ENCODE assay signal across 18 cellular contexts in the genomic region with DNA sequence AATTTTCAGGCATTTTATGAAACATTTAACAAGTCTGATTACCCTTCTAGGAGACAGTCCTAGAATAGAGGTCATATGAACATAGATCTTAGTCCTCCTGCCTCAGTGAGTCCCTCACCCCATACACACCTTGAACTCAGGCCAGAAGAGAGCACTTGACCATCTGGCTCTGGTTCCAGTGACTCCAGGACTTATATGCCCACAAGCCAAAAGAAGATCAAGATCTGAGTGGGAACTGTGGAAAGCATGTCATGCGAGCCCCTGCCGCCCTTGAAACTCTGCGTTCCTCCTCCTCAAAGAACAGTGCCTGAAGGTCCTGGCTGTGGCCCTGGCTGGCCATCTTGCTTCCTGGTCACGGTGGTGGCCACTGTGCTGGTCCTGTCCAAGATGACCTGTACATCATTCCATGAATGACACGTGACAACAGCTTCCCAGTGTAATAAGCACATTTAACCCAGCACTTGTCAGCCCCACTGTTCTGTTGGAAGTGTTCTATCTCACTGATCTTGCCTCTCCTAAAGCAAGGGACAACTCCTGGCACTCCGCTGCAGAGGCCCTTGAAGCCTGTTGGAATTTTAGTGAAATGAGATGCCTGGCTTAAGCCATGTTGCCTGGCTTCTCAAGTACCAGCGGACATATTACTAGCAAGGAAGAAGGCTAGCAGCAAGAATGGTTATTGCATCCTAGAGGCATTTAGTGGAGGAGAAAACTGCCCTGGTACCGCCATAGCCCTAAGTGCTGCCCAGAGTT.
"Had no signal": no experiment of that assay in that cellular context is flagged by ENCODE, and none has a peak within 500 bp of the region (broad histone marks: within the 10 kb centered on the region; RNA-seq: fewer than 3 reads in every experiment).

No MANE protein-coding gene starts in this region.

- H3K27ac ChIP-seq: cardiac muscle cell, gastroesophageal sphincter, spleen, tibial nerve had no signal

- ATAC-seq: activated CD4-positive, CD25-positive, alpha-beta regulatory T cell treated with anti-CD3 and anti-CD28 coated beads, Interleukin-2, amount 50 U/mL, for 24 hours; gastroesophageal sphincter; left colon; natural killer cell; sciatic nerve; SK-N-SH treated with all-trans-retinoic acid at 6 μM for 48 hours; stimulated activated effector memory CD8-positive, alpha-beta T cell treated with anti-CD3 and anti-CD28 coated beads, Interleukin-12 subunit alpha, Interleukin-12 subunit beta, amount 100 ng/mL, for 72 hours had no signal

- H3K27ac Mint-ChIP-seq: activated naive CD4-positive, alpha-beta T cell treated with anti-CD3 and anti-CD28 coated beads, Interleukin-2, amount 50 U/mL, for 24 hours; natural killer cell; progenitor cell of endocrine pancreas had no signal

- H3K36me3 Mint-ChIP-seq: activated naive CD4-positive, alpha-beta T cell treated with anti-CD3 and anti-CD28 coated beads, Interleukin-2, amount 50 U/mL, for 24 hours; natural killer cell; stimulated activated effector memory CD8-positive, alpha-beta T cell treated with anti-CD3 and anti-CD28 coated beads, Interleukin-12 subunit alpha, Interleukin-12 subunit beta, amount 100 ng/mL, for 72 hours had no signal

- H3K9me3 ChIP-seq: gastroesophageal sphincter, spleen, tibial nerve had no signal

- H3K4me3 Mint-ChIP-seq: activated naive CD4-positive, alpha-beta T cell treated with anti-CD3 and anti-CD28 coated beads, Interleukin-2, amount 50 U/mL, for 24 hours; natural killer cell; stimulated activated effector memory CD8-positive, alpha-beta T cell treated with anti-CD3 and anti-CD28 coated beads, Interleukin-12 subunit alpha, Interleukin-12 subunit beta, amount 100 ng/mL, for 72 hours had no signal

- H3K27me3 Mint-ChIP-seq: activated naive CD4-positive, alpha-beta T cell treated with anti-CD3 and anti-CD28 coated beads, Interleukin-2, amount 50 U/mL, for 24 hours; progenitor cell of endocrine pancreas had no signal

- H3K27me3 ChIP-seq: cardiac muscle cell, gastroesophageal sphincter, spleen, tibial nerve had no signal

- H3K4me1 Mint-ChIP-seq: activated naive CD4-positive, alpha-beta T cell treated with anti-CD3 and anti-CD28 coated beads, Interleukin-2, amount 50 U/mL, for 24 hours; natural killer cell; stimulated activated effector memory CD8-positive, alpha-beta T cell treated with anti-CD3 and anti-CD28 coated beads, Interleukin-12 subunit alpha, Interleukin-12 subunit beta, amount 100 ng/mL, for 72 hours had no signal

- DNase-seq: activated CD4-positive, alpha-beta T cell treated with anti-CD3 and anti-CD28 coated beads, Interleukin-2, amount 50 U/mL, for 1 hour; activated T-cell treated with anti-CD3 and anti-CD28 coated beads, Interleukin-2, amount 50 U/mL, for 1 hour; erythroblast; left colon; natural killer cell; spleen; stimulated activated CD4-positive, alpha-beta T cell treated with anti-CD3 and anti-CD28 coated beads, Interleukin-1b, Interleukin-23, amount 100 ng/mL, for 48 hours; T-helper 1 cell; T1000 had no signal

- H3K4me1 ChIP-seq: gastroesophageal sphincter, spleen had no signal

- H3K4me3 ChIP-seq: cardiac muscle cell, gastroesophageal sphincter, spleen, tibial nerve had no signal

- H3K9me3 Mint-ChIP-seq: activated naive CD4-positive, alpha-beta T cell treated with anti-CD3 and anti-CD28 coated beads, Interleukin-2, amount 50 U/mL, for 24 hours; natural killer cell; stimulated activated effector memory CD8-positive, alpha-beta T cell treated with anti-CD3 and anti-CD28 coated beads, Interleukin-12 subunit alpha, Interleukin-12 subunit beta, amount 100 ng/mL, for 72 hours had no signal

- H3K36me3 ChIP-seq: cardiac muscle cell, gastroesophageal sphincter, tibial nerve had no signal
